24 cellular contexts compared by ENCODE assay signal in the genomic region with DNA sequence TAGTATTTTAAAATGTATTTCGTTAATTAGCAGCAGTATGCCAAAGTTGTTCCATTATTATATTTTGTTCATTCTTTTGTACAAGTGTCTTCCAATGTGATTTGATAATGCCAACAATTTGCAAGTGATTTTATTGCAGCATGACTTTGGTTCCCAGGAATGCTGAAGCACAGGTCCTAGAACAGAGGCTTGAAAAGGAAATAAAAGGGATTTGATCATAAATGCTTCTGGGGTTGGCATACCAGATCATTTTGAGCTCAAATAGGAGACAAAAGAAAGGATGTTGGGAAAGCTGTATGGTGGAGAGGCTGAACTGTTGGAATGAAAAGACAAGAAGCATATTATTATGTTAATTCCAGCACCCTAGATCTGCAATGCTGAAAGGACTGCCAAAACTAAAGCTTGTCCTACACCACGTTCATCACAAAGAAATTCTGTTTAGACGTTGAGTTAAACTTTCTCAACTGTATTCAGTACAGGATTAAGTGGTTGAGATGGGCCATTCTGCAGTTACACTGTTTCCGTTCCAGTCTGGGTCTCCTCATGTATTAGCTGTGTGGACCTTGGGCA.
DNase-seq lines count a peak whose midpoint lies in the region; ATAC-seq and TF ChIP-seq lines count a peak whose summit lies in the region.
"Had no signal": no experiment of that assay in that cellular context is flagged by ENCODE, and none has a peak within 500 bp of the region (broad histone marks: within the 10 kb centered on the region; RNA-seq: fewer than 3 reads in every experiment).

No MANE protein-coding gene starts in this region.

- no peak overlapping the region for H2AK9ac ChIP-seq in IMR-90 (replicated peaks; ENCODE audit: low read depth, low read length, poor library complexity)

- no peak overlapping the region for H4K8ac ChIP-seq in IMR-90 (ENCODE audit: low read depth in 2 of 2, low read length in 2 of 2)

- H3K23ac ChIP-seq in IMR-90 (ENCODE audit: low read depth, low read length) = no peak overlapping the region

- no peak overlapping the region for H4K5ac ChIP-seq in IMR-90 (ENCODE audit: low read depth, low read length)

- H3K79me2 ChIP-seq in neural progenitor cell (ENCODE audit: low read depth) = peaks cover 13% of the 10 kb centered on the region

- ATAC-seq in IMR-90 (ENCODE audit: low read depth) = peak; percentile 32; the same call in 1 of the 2 replicates
- ATAC-seq in GM18858 (IDR thresholded peaks at IDR 0.05; ENCODE audit: unreplicated experiment) = no peak
- no peak for ATAC-seq in HG02623 (IDR thresholded peaks at IDR 0.05; ENCODE audit: unreplicated experiment)
- ATAC-seq: esophagus mucosa; stimulated activated naive CD8-positive, alpha-beta T cell treated with anti-CD3 and anti-CD28 coated beads, Interleukin-15, amount 100 ng/mL, for 72 hours; T-cell had no signal

- H3K4me3 ChIP-seq in IMR-90 (ENCODE audit: insufficient read depth, low read depth, low read length) = no peak overlapping the region
- H3K4me3 ChIP-seq in neural progenitor cell = no peak overlapping the region
- H3K4me3 ChIP-seq: lung, tibial nerve had no signal

- BruUV-seq in IMR-90 (replicated peaks; lab: Mats Ljungman, UMichigan) = no TSS peak

- no CpG with 5 or more reads among the region's 4 CpGs for WGBS in IMR-90 (ENCODE audit: extremely low coverage in 2 of 2, insufficient read length in 1 of 2), 2 experiments

- no peak overlapping the region; the same call in 1 of the 2 replicates for H2BK20ac ChIP-seq in IMR-90 (ENCODE audit: low read depth, low read length)

- peaks cover 21 to 59% of the 10 kb centered on the region in 2 experiments for H3K79me1 ChIP-seq in IMR-90 (ENCODE audit: low read depth in 1 of 2, low read length in 2 of 2)

- intact Hi-C loops in IMR-90 (cut with micrococcal nuclease) = no loop called here

- H3K4me1 ChIP-seq in IMR-90 (ENCODE audit: control insufficient read depth, insufficient read depth, low read length) (peaks cover 2% of the 10 kb centered on the region), neural progenitor cell (peaks cover 41% of the 10 kb centered on the region)
- H3K4me1 ChIP-seq: tibial nerve had no signal

- H4K91ac ChIP-seq in IMR-90 (ENCODE audit: insufficient read depth, low read depth, low read length) = no peak overlapping the region

- no peak overlapping the region for H3K18ac ChIP-seq in IMR-90 (ENCODE audit: low read depth, low read length)

- H3K9me1 ChIP-seq in IMR-90 (ENCODE audit: insufficient read depth, low read length) = peaks cover 11% of the 10 kb centered on the region; the same call in 1 of the 2 replicates

- no peak overlapping the region for H2BK5ac ChIP-seq in IMR-90 (ENCODE audit: low read depth, low read length, poor library complexity, severe bottlenecking)

- CTCF ChIA-PET in IMR-90 (lab: Yijun Ruan, JAX) = interaction anchor here (0.6 kb wide), 1 partner anchor 108 kb away, joined by 6 read pairs; no protein-coding TSS in a partner anchor

- POLR2A ChIA-PET in IMR-90 (lab: Charles Lee; ENCODE audit: unreplicated experiment) = no interaction called here

- H3K9me3 ChIP-seq in IMR-90 (ENCODE audit: control insufficient read depth, insufficient read depth, low read length) (no peaks in the 10 kb centered on the region), neural progenitor cell (ENCODE audit: low read depth) (no peaks in the 10 kb centered on the region)

- no peak overlapping the region for H3K14ac ChIP-seq in IMR-90 (replicated peaks; ENCODE audit: low read depth, low read length)

- no peak for TF ChIP-seq POLR2A in IMR-90 (IDR thresholded peaks at IDR 0.05; ENCODE audit: low read depth, low read length)

- H3K27me3 ChIP-seq in IMR-90 (ENCODE audit: control insufficient read depth, insufficient read depth, low read length) (no peaks in the 10 kb centered on the region), neural progenitor cell (no peaks in the 10 kb centered on the region)
- H3K27me3 ChIP-seq: tibial nerve had no signal

- no peak overlapping the region for H3K56ac ChIP-seq in IMR-90 (ENCODE audit: extremely low read depth, insufficient read depth, low read length)

- no peak for TF ChIP-seq CTCF in IMR-90 (conservative IDR thresholded peaks at IDR 0.05; ENCODE audit: low read depth, low read length)
- no peak for TF ChIP-seq CTCF in chondrocyte (IDR thresholded peaks at IDR 0.05)
- no peak for TF ChIP-seq CTCF in neural progenitor cell (IDR thresholded peaks at IDR 0.05)

- no peak overlapping the region for H2AK5ac ChIP-seq in IMR-90 (ENCODE audit: low read depth, low read length)

- H3K36me3 Mint-ChIP-seq in chondrocyte (ENCODE audit: low read depth) (peaks cover 2% of the 10 kb centered on the region), neural progenitor cell (peaks cover 18% of the 10 kb centered on the region)

- no peak overlapping the region for H3K4ac ChIP-seq in IMR-90 (ENCODE audit: low read depth, low read length)

- H3K4me1 Mint-ChIP-seq in chondrocyte (ENCODE audit: low read depth) (peaks cover 17% of the 10 kb centered on the region), neural progenitor cell (peaks cover 14% of the 10 kb centered on the region)
- H3K4me1 Mint-ChIP-seq: activated naive CD4-positive, alpha-beta T cell treated with anti-CD3 and anti-CD28 coated beads, Interleukin-2, amount 50 U/mL, for 24 hours; stimulated activated naive CD8-positive, alpha-beta T cell treated with anti-CD3 and anti-CD28 coated beads, Interleukin-15, amount 100 ng/mL, for 72 hours had no signal

- H3K27ac Mint-ChIP-seq in chondrocyte (ENCODE audit: unreplicated experiment) = peak overlapping the region; percentile 29
- peak overlapping the region; percentile 12 for H3K27ac Mint-ChIP-seq in neural progenitor cell
- H3K27ac Mint-ChIP-seq: activated naive CD4-positive, alpha-beta T cell treated with anti-CD3 and anti-CD28 coated beads, Interleukin-2, amount 50 U/mL, for 24 hours; stimulated activated naive CD8-positive, alpha-beta T cell treated with anti-CD3 and anti-CD28 coated beads, Interleukin-15, amount 100 ng/mL, for 72 hours; T-cell had no signal

- H3K27me3 Mint-ChIP-seq in chondrocyte (ENCODE audit: low read depth) = no peaks in the 10 kb centered on the region
- no peaks in the 10 kb centered on the region for H3K27me3 Mint-ChIP-seq in neural progenitor cell (ENCODE audit: insufficient read depth, low read depth)
- H3K27me3 Mint-ChIP-seq: activated naive CD4-positive, alpha-beta T cell treated with anti-CD3 and anti-CD28 coated beads, Interleukin-2, amount 50 U/mL, for 24 hours; stimulated activated naive CD8-positive, alpha-beta T cell treated with anti-CD3 and anti-CD28 coated beads, Interleukin-15, amount 100 ng/mL, for 72 hours; T-cell had no signal

- H4K20me1 ChIP-seq in IMR-90 (ENCODE audit: insufficient read depth, low read length) (peaks cover 12% of the 10 kb centered on the region), neural progenitor cell (ENCODE audit: low read depth) (peaks cover 17% of the 10 kb centered on the region)

- H3K36me3 ChIP-seq in IMR-90 (ENCODE audit: control insufficient read depth, insufficient read depth, low read length) (no peaks in the 10 kb centered on the region), neural progenitor cell (no peaks in the 10 kb centered on the region)
- H3K36me3 ChIP-seq: tibial nerve had no signal

- H3K27ac ChIP-seq in IMR-90 (ENCODE audit: insufficient read depth, low read length) = no peak overlapping the region
- H3K27ac ChIP-seq in neural progenitor cell = peak overlapping the region; percentile 40
- H3K27ac ChIP-seq: tibial nerve had no signal

- H3K4me3 Mint-ChIP-seq in chondrocyte (ENCODE audit: unreplicated experiment) (no peak overlapping the region), neural progenitor cell (no peak overlapping the region)
- H3K4me3 Mint-ChIP-seq: activated naive CD4-positive, alpha-beta T cell treated with anti-CD3 and anti-CD28 coated beads, Interleukin-2, amount 50 U/mL, for 24 hours; stimulated activated naive CD8-positive, alpha-beta T cell treated with anti-CD3 and anti-CD28 coated beads, Interleukin-15, amount 100 ng/mL, for 72 hours; T-cell had no signal

- in situ Hi-C loops in IMR-90 (cut with MboI; ENCODE audit: low sequenced_read_pairs) = loop anchor here (10.0 kb wide), 1 partner anchor 55 kb away; no protein-coding TSS in a partner anchor

- H2BK15ac ChIP-seq in IMR-90 (ENCODE audit: low read depth, low read length) = no peak overlapping the region

- H2BK120ac ChIP-seq in IMR-90 (ENCODE audit: low read depth, low read length) = no peak overlapping the region

- no peak for TF ChIP-seq RAD21 in IMR-90 (IDR thresholded peaks at IDR 0.05; ENCODE audit: low read length)

- DNase-seq in AG08395 (ENCODE audit: low spot score) = peak; percentile 10
- no peak for DNase-seq in IMR-90
- DNase-seq in chondrocyte (ENCODE audit: low spot score) = no peak
- DNase-seq in neural progenitor cell (ENCODE audit: low spot score) = peak; percentile 24
- no peak for DNase-seq in iPS-NIHi11 (ENCODE audit: low spot score)
- no peak for DNase-seq in NCI-H1436 treated with DMSO at 0.1 percent for 48 hours (lab: John Stamatoyannopoulos, UW)
- DNase-seq: activated CD4-positive, alpha-beta T cell treated with anti-CD3 and anti-CD28 coated beads for 48 hours; anterior cingulate cortex; C1 segment of cervical spinal cord; cerebellar nuclear complex; NCI-H1092; NCI-H1930; NCI-H2227 treated with DMSO at 0.1 percent for 48 hours; nucleus accumbens; retina; SIG-M5; stimulated activated naive CD8-positive, alpha-beta T cell treated with anti-CD3 and anti-CD28 coated beads, Interleukin-15, amount 100 ng/mL, for 72 hours; T-cell had no signal

- H3K4me2 ChIP-seq in IMR-90 (ENCODE audit: low read depth, low read length) (no peak overlapping the region), neural progenitor cell (no peak overlapping the region)

- peaks cover 44% of the 10 kb centered on the region for H3F3A ChIP-seq in neural progenitor cell (ENCODE audit: low read depth)

- H3K9me3 Mint-ChIP-seq in chondrocyte (ENCODE audit: low read depth) (peaks cover 3% of the 10 kb centered on the region), neural progenitor cell (peaks cover 7% of the 10 kb centered on the region)
- H3K9me3 Mint-ChIP-seq: activated naive CD4-positive, alpha-beta T cell treated with anti-CD3 and anti-CD28 coated beads, Interleukin-2, amount 50 U/mL, for 24 hours; T-cell had no signal

- H2AFZ ChIP-seq in IMR-90 (replicated peaks; ENCODE audit: low read length, poor library complexity) = no peak overlapping the region
- no peak overlapping the region for H2AFZ ChIP-seq in neural progenitor cell (replicated peaks)

- dilution Hi-C loops in IMR-90 (cut with HindIII; ENCODE audit: low sequenced_read_pairs, unreplicated experiment) = no loop called here

- H3K9ac ChIP-seq in IMR-90 (ENCODE audit: low read depth, low read length) (no peak overlapping the region), neural progenitor cell (no peak overlapping the region)

TF ChIP-seq in IMR-90, 13 proteins besides CTCF, POLR2A, EP300 and RAD21 (continues in another document):
- no peak for TF ChIP-seq RFX5 (IDR thresholded peaks at IDR 0.05; ENCODE audit: low read depth, low read length)
- no peak for TF ChIP-seq NFE2L2 (IDR thresholded peaks at IDR 0.05; ENCODE audit: low read depth, low read length)
- no peak for TF ChIP-seq FOS (IDR thresholded peaks at IDR 0.05; ENCODE audit: low read depth, low read length)
- no peak for TF ChIP-seq SMC3 (IDR thresholded peaks at IDR 0.05; ENCODE audit: low read depth, low read length)

Comparison
In these comparisons a context has a peak if more than half of its experiments do, and no peak if none do; other contexts are left out.
1. DNase-seq: peak in AG08395 (single experiment) and neural progenitor cell (single experiment); none in IMR-90 (single experiment), chondrocyte (single experiment), iPS-NIHi11 (single experiment) and NCI-H1436 treated with DMSO at 0.1 percent for 48 hours (single experiment).